In the genomic region with DNA sequence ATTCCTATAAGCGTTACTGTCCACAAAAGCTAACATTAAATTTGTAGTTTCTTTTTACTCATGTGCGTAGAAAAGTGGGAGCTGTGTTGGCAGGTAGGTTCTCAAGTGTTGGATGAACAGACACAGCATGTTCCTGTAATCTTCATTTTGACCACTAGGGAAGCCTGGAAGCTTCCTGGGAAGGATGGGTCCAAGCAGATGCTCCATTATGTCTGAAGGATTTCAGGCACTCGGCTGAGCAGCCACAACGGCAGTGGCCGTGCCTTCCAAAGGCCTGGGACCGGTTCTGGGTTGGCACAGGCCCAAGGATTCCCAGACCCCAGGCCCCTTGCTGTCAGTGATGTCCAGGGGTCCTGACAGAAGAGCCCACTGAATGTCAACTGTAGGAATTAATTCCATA, we compare ENCODE assay signal across 12 cellular contexts.
DNase-seq lines count a peak whose midpoint lies in the region; ATAC-seq, FAIRE-seq and TF ChIP-seq lines count a peak whose summit lies in the region.
"Had no signal": no experiment of that assay in that cellular context is flagged by ENCODE, and none has a peak within 500 bp of the region (broad histone marks: within the 10 kb centered on the region; RNA-seq: fewer than 3 reads in every experiment).

No MANE protein-coding gene starts in this region.

- H3K9me3 ChIP-seq in NT2/D1 (ENCODE audit: insufficient read depth, low read length) (no peaks in the 10 kb centered on the region), thoracic aorta (no peaks in the 10 kb centered on the region), kidney (ENCODE audit: control insufficient read depth in 1 of 2, low read length in 2 of 2) (no peaks in the 10 kb centered on the region)

- peak; percentile 21 for TF ChIP-seq CTCF in epithelial cell of esophagus (IDR thresholded peaks at IDR 0.05; ENCODE audit: insufficient read depth, low read depth, low read length, missing control alignments)
- TF ChIP-seq CTCF in thoracic aorta (IDR thresholded peaks at IDR 0.05), result peak; percentile 16
- TF ChIP-seq CTCF in kidney (IDR thresholded peaks at IDR 0.05; ENCODE audit: borderline replicate concordance, extremely low read depth, insufficient read depth), result no peak

- DNase-seq in NCI-H748 (lab: John Stamatoyannopoulos, UW; ENCODE audit: unreplicated experiment) (peak; percentile 21), NCI-H748 treated with DMSO at 0.1 percent for 48 hours (lab: John Stamatoyannopoulos, UW) (no peak), NT2/D1 (ENCODE audit: low read depth, low spot score) (peak; percentile 52), epithelial cell of esophagus (ENCODE audit: low read depth) (no peak), thoracic aorta (ENCODE audit: low spot score) (no peak), kidney (no peak), D341Med (ENCODE audit: low spot score) (no peak)
- DNase-seq: activated CD4-positive, alpha-beta memory T cell treated with anti-CD3 and anti-CD28 coated beads, Interleukin-2, amount 10 ng/mL, durations not matched to agents 7 days and 5 days; activated gamma-delta T cell treated with Interleukin-2 at 50 U/mL for 16 hours; midbrain; NCI-H1048 had no signal

- H3K27ac ChIP-seq in thoracic aorta, result no peak overlapping the region
- H3K27ac ChIP-seq in kidney (ENCODE audit: low read depth in 2 of 2, low read length in 2 of 2), result no peak overlapping the region

- intact Hi-C loops in kidney (cut with DNase I), result no loop called here

- H3K9ac ChIP-seq in NT2/D1 (ENCODE audit: insufficient read length, low read depth), result no peak overlapping the region
- H3K9ac ChIP-seq in kidney (ENCODE audit: low read length in 2 of 2), result no peak overlapping the region

- H3K36me3 ChIP-seq in NT2/D1 (ENCODE audit: insufficient read depth, insufficient read length, low read length), result no peaks in the 10 kb centered on the region
- H3K36me3 ChIP-seq in thoracic aorta, result no peaks in the 10 kb centered on the region
- H3K36me3 ChIP-seq in kidney (ENCODE audit: control insufficient read depth in 1 of 2, insufficient read depth in 2 of 2, low read length in 2 of 2), result no peaks in the 10 kb centered on the region

- no peaks in the 10 kb centered on the region for H3K27me3 ChIP-seq in NT2/D1 (ENCODE audit: insufficient read depth, insufficient read length)
- no peaks in the 10 kb centered on the region for H3K27me3 ChIP-seq in thoracic aorta (replicated peaks; ENCODE audit: insufficient read depth)

- no peak for ATAC-seq in thoracic aorta (ENCODE audit: insufficient number of reproducible peaks, low FRiP score, low read depth)
- no peak for ATAC-seq in GM18868 (IDR thresholded peaks at IDR 0.05; ENCODE audit: unreplicated experiment)

- no peak for FAIRE-seq in kidney (lab: Jason Lieb, UNC)

- no peak overlapping the region for H3K4me3 ChIP-seq in NT2/D1 (ENCODE audit: insufficient read length, low read depth)
- H3K4me3 ChIP-seq in epithelial cell of esophagus (ENCODE audit: low read length), result no peak overlapping the region
- no peak overlapping the region for H3K4me3 ChIP-seq in thoracic aorta
- H3K4me3 ChIP-seq in kidney (ENCODE audit: low read length in 2 of 2), result no peak overlapping the region

- H3K4me1 ChIP-seq in NT2/D1 (ENCODE audit: insufficient read depth, insufficient read length) (no peaks in the 10 kb centered on the region), thoracic aorta (ENCODE audit: control insufficient read depth in 1 of 2, low read depth in 2 of 2) (peaks cover 0 to 8% of the 10 kb centered on the region in 2 donors), kidney (ENCODE audit: control insufficient read depth in 1 of 2, insufficient read depth in 1 of 2, low read depth in 1 of 2, low read length in 2 of 2) (no peaks in the 10 kb centered on the region)

Comparison
In these comparisons a context has a peak if more than half of its experiments do, and no peak if none do; other contexts are left out.
1. DNase-seq: peak in NCI-H748 (single experiment) and NT2/D1 (single experiment); none in NCI-H748 treated with DMSO at 0.1 percent for 48 hours (single experiment), epithelial cell of esophagus (single experiment), thoracic aorta (single experiment), kidney (single experiment) and D341Med (single experiment).